In the genomic region with DNA sequence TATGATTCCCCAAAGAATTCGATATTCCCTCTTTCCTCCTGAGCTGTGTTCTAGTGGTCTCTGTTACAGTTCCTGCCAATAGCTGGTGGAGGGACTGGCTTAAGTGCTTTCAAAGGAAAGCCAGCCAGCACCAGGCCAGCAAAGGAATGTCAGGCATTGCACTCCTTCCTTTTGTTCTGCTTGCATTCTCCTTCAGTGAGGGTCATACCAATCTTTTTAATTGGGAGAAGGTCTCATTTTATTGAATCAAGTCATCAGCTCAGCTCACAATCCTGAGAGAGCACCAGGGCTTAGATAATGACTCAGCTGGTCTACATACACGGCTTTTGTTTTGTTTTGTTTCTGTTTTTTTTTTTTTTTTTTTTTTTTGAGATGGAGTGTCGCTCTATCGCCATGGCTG, we compare ENCODE assay signal across 13 cellular contexts.
A peak's percentile ranks its signal among the peaks of the same experiment; 100 is the strongest.
DNase-seq lines count a peak whose midpoint lies in the region; ATAC-seq, FAIRE-seq and TF ChIP-seq lines count a peak whose summit lies in the region.
"Had no signal": no experiment of that assay in that cellular context is flagged by ENCODE, and none has a peak within 500 bp of the region (broad histone marks: within the 10 kb centered on the region; RNA-seq: fewer than 3 reads in every experiment).

No MANE protein-coding gene starts in this region.

- H3K4me2 ChIP-seq in A549, result peak overlapping the region; percentile 29; the same call in 2 of the 3 replicates

- WGBS in A549 (ENCODE audit: missing lambda C conversion rate), result 59% methylated on average over 4 of the region's 4 CpGs

- H3K9me3 ChIP-seq in A549, result no peaks in the 10 kb centered on the region
- H3K9me3 ChIP-seq: testis had no signal

- no peak for TF ChIP-seq RAD21 in A549 (conservative IDR thresholded peaks at IDR 0.05 in 1 of 2, IDR thresholded peaks at IDR 0.05 in 1 of 2)

- TF ChIP-seq POLR2A in A549 (IDR thresholded peaks at IDR 0.05; ENCODE audit: low read length), result no peak

- peaks cover 12% of the 10 kb centered on the region; the same call in 2 of the 3 replicates for H3K4me1 ChIP-seq in A549

- POLR2A ChIA-PET in A549 (lab: Yijun Ruan, JAX), result no interaction called here

- DNase-seq in A549 (ENCODE audit: low read depth in 1 of 2, low spot score in 1 of 2) (peak in 1 of 2 experiments; percentile 31), HS-27A (ENCODE audit: low read depth) (peak; percentile 80), iPS-NIHi7 (ENCODE audit: extremely low spot score) (peak; percentile 53), NCI-H1436 (lab: John Stamatoyannopoulos, UW) (no peak), NCI-H1092 (lab: John Stamatoyannopoulos, UW) (no peak)
- DNase-seq in activated CD8-positive, alpha-beta memory T cell treated with anti-CD3 and anti-CD28 coated beads for 24 hours, result no peak
- DNase-seq: NCI-H146, testis had no signal

- H3K27ac ChIP-seq in A549 (peak overlapping the region in 1 of 2 experiments; percentile 48; a peak in 2 of 6 replicates), angular gyrus (ENCODE audit: low read depth, low read length) (peak overlapping the region; percentile 41)
- H3K27ac ChIP-seq: testis had no signal

- no peak for TF ChIP-seq CTCF in A549 (IDR thresholded peaks at IDR 0.05)

- CTCF ChIA-PET in A549 (lab: Yijun Ruan, JAX), result interaction anchor here (0.6 to 6.9 kb wide), 13 partner anchors 9 to 419 kb away, joined by 3 to 84 read pairs (median 9); no protein-coding TSS in a partner anchor

- no peak for FAIRE-seq in A549 (lab: Jason Lieb, UNC)
- FAIRE-seq: endometrium, GM19239 had no signal

- no peak overlapping the region for H3K4me3 ChIP-seq in A549
- H3K4me3 ChIP-seq: testis had no signal

- no peak for TF ChIP-seq EP300 in A549 (IDR thresholded peaks at IDR 0.05)

- ATAC-seq in A549 (peak in 1 of 2 experiments; percentile 47; a peak in 3 of 6 replicates), GM18520 (IDR thresholded peaks at IDR 0.05; ENCODE audit: unreplicated experiment) (no peak)
- ATAC-seq: activated CD4-positive, CD25-positive, alpha-beta regulatory T cell treated with anti-CD3 and anti-CD28 coated beads, Interleukin-2, amount 50 U/mL, for 24 hours had no signal

TF ChIP-seq in A549, 52 proteins besides CTCF, POLR2A, EP300 and RAD21:
- TF ChIP-seq, protein P1, sequence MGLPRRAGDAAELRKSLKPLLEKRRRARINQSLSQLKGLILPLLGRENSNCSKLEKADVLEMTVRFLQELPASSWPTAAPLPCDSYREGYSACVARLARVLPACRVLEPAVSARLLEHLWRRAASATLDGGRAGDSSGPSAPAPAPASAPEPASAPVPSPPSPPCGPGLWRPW (IDR thresholded peaks at IDR 0.05), result no peak
- no peak for TF ChIP-seq CBX2 (IDR thresholded peaks at IDR 0.05; ENCODE audit: borderline replicate concordance, low read depth)
- TF ChIP-seq CHD2 (IDR thresholded peaks at IDR 0.05; ENCODE audit: low read length, partially characterized antibody), result no peak
- TF ChIP-seq JUNB (IDR thresholded peaks at IDR 0.05), result no peak
- no peak for TF ChIP-seq SREBF2 (IDR thresholded peaks at IDR 0.05)
- TF ChIP-seq, protein P2, sequence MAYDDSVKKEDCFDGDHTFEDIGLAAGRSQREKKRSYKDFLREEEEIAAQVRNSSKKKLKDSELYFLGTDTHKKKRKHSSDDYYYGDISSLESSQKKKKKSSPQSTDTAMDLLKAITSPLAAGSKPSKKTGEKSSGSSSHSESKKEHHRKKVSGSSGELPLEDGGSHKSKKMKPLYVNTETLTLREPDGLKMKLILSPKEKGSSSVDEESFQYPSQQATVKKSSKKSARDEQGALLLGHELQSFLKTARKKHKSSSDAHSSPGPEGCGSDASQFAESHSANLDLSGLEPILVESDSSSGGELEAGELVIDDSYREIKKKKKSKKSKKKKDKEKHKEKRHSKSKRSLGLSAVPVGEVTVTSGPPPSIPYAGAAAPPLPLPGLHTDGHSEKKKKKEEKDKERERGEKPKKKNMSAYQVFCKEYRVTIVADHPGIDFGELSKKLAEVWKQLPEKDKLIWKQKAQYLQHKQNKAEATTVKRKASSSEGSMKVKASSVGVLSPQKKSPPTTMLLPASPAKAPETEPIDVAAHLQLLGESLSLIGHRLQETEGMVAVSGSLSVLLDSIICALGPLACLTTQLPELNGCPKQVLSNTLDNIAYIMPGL (CRISPR knock-in tag; IDR thresholded peaks at IDR 0.05; ENCODE audit: borderline replicate concordance), result no peak
- TF ChIP-seq TP53 (CRISPR knock-in tag; IDR thresholded peaks at IDR 0.05), result no peak
- no peak for TF ChIP-seq ZSCAN20 (CRISPR knock-in tag; IDR thresholded peaks at IDR 0.05)
- TF ChIP-seq HEYL (CRISPR knock-in tag; IDR thresholded peaks at IDR 0.05), result no peak
- TF ChIP-seq HOXB13 (CRISPR knock-in tag; IDR thresholded peaks at IDR 0.05; ENCODE audit: low read depth), result no peak

Comparison
In these comparisons a context has a peak if more than half of its experiments do, and no peak if none do; other contexts are left out.
1. DNase-seq: peak in HS-27A (single experiment) and iPS-NIHi7 (single experiment); none in NCI-H1436 (single experiment), NCI-H1092 (single experiment) and activated CD8-positive, alpha-beta memory T cell treated with anti-CD3 and anti-CD28 coated beads for 24 hours (single experiment).